In genomic region chr18:59567445-59567844, GRCh38 we compare ENCODE assay signal across 24 cellular contexts.
DNase-seq lines count a peak whose midpoint lies in the region; ATAC-seq, FAIRE-seq and TF ChIP-seq lines count a peak whose summit lies in the region.
"Had no signal": no experiment of that assay in that cellular context is flagged by ENCODE, and none has a peak within 500 bp of the region (broad histone marks: within the 10 kb centered on the region; RNA-seq: fewer than 3 reads in every experiment).

No MANE protein-coding gene starts in this region.

- no peak overlapping the region for H3K27ac ChIP-seq in liver (ENCODE audit: low read depth in 1 of 2, low read length in 2 of 2)
- no peak overlapping the region for H3K27ac ChIP-seq in HepG2 (ENCODE audit: extremely low read length, insufficient read depth, low read length)
- H3K27ac ChIP-seq in right cardiac atrium (ENCODE audit: low read length): no peak overlapping the region
- peak overlapping the region; percentile 52 to 60 for H3K27ac ChIP-seq in uterus
- H3K27ac ChIP-seq: A549; BLaER1 treated with 17β-estradiol and CSF1 and Interleukin-3, amounts not matched to agents 10 nM and 100 nM had no signal

- ATAC-seq in HepG2 (no peak), right cardiac atrium (peak; percentile 42 to 64), HG02588 (IDR thresholded peaks at IDR 0.05; ENCODE audit: unreplicated experiment) (no peak), HG02571 (IDR thresholded peaks at IDR 0.05; ENCODE audit: unreplicated experiment) (no peak)
- ATAC-seq in stimulated activated naive B cell treated with anti-CD40 and anti-IgM and Interleukin-4, amounts not matched to agents 10 μg/mL and 1 μg/mL and 100 μg/mL, for 72 hours (replicated peaks): no peak
- ATAC-seq: A549 had no signal

- peak in 1 of 2 donors; percentile 10 for TF ChIP-seq RAD21 in liver (IDR thresholded peaks at IDR 0.05)
- no peak for TF ChIP-seq RAD21 in HepG2 (CRISPR knock-in tag; IDR thresholded peaks at IDR 0.05)

- H3K4me1 ChIP-seq in liver (ENCODE audit: control insufficient read depth in 4 of 4, insufficient read depth in 4 of 4, low read length in 3 of 4): no peaks in the 10 kb centered on the region
- no peaks in the 10 kb centered on the region for H3K4me1 ChIP-seq in HepG2 (ENCODE audit: insufficient read depth, low read length)
- peaks cover 2% of the 10 kb centered on the region for H3K4me1 ChIP-seq in right cardiac atrium (ENCODE audit: control insufficient read depth, insufficient read depth, low read length)
- peaks cover 4 to 6% of the 10 kb centered on the region in 2 donors for H3K4me1 ChIP-seq in uterus
- H3K4me1 ChIP-seq: A549 had no signal

- H3K79me2 ChIP-seq in HepG2 (ENCODE audit: insufficient read depth, low read length): no peaks in the 10 kb centered on the region

- H3K4me3 ChIP-seq in liver (ENCODE audit: low read depth in 1 of 3, low read length in 3 of 3) (no peak overlapping the region), HepG2 (replicated peaks in 1 of 3; ENCODE audit: insufficient read depth in 1 of 3, low read depth in 2 of 3, low read length in 3 of 3) (no peak overlapping the region), right cardiac atrium (ENCODE audit: low read length) (no peak overlapping the region), uterus (no peak overlapping the region)
- H3K4me3 ChIP-seq: A549; BLaER1 treated with 17β-estradiol and CSF1 and Interleukin-3, amounts not matched to agents 10 nM and 100 nM had no signal

- no peak overlapping the region for H3K4me3 Mint-ChIP-seq in mesothelial cell of epicardium
- H3K4me3 Mint-ChIP-seq in stimulated activated naive B cell treated with anti-CD40 and anti-IgM and Interleukin-4, amounts not matched to agents 10 μg/mL and 1 μg/mL and 100 μg/mL, for 72 hours: no peak overlapping the region
- H3K4me3 Mint-ChIP-seq: CD4-positive, alpha-beta T cell had no signal

- H3K36me3 Mint-ChIP-seq in mesothelial cell of epicardium: no peaks in the 10 kb centered on the region
- H3K36me3 Mint-ChIP-seq in stimulated activated naive B cell treated with anti-CD40 and anti-IgM and Interleukin-4, amounts not matched to agents 10 μg/mL and 1 μg/mL and 100 μg/mL, for 72 hours: no peaks in the 10 kb centered on the region

- H4K20me1 ChIP-seq in HepG2 (ENCODE audit: insufficient read depth, low read length): no peaks in the 10 kb centered on the region
- H4K20me1 ChIP-seq: BLaER1 treated with 17β-estradiol and CSF1 and Interleukin-3, amounts not matched to agents 10 nM and 100 nM had no signal

- CTCF ChIA-PET in HepG2 (lab: Yijun Ruan, JAX; ENCODE audit: low intra/inter-chr PET ratio, low total read pairs): no interaction called here

- intact Hi-C loops in HepG2 (cut with micrococcal nuclease; ENCODE audit: unreplicated experiment): no loop called here
- intact Hi-C loops in right cardiac atrium (cut with DNase I): no loop called here
- intact Hi-C loops in uterus (cut with DNase I; ENCODE audit: low total_unique reads): no loop called here

- TF ChIP-seq EP300 in HepG2 (IDR thresholded peaks at IDR 0.05; ENCODE audit: low read depth in 2 of 2, low read length in 2 of 2) (no peak), HepG2 (CRISPR knock-in tag; IDR thresholded peaks at IDR 0.05; ENCODE audit: borderline replicate concordance) (no peak)

- H3K27me3 ChIP-seq in liver (ENCODE audit: control insufficient read depth in 4 of 4, insufficient read depth in 4 of 4, low read length in 3 of 4): no peaks in the 10 kb centered on the region
- H3K27me3 ChIP-seq in HepG2 (ENCODE audit: control insufficient read depth in 1 of 2, insufficient read depth in 2 of 2, low read length in 2 of 2): peaks cover 0 to 4% of the 10 kb centered on the region in 2 experiments; a peak in 1 of 5 replicates
- no peaks in the 10 kb centered on the region for H3K27me3 ChIP-seq in right cardiac atrium (ENCODE audit: control insufficient read depth, insufficient read depth)
- H3K27me3 ChIP-seq in uterus: no peaks in the 10 kb centered on the region
- H3K27me3 ChIP-seq: BLaER1 treated with 17β-estradiol and CSF1 and Interleukin-3, amounts not matched to agents 10 nM and 100 nM had no signal

- H3K4me1 Mint-ChIP-seq in mesothelial cell of epicardium: peaks cover 77% of the 10 kb centered on the region
- peaks cover 0 to 6% of the 10 kb centered on the region in 2 donors for H3K4me1 Mint-ChIP-seq in stimulated activated naive B cell treated with anti-CD40 and anti-IgM and Interleukin-4, amounts not matched to agents 10 μg/mL and 1 μg/mL and 100 μg/mL, for 72 hours

- H3K9me3 ChIP-seq in liver (ENCODE audit: control insufficient read depth in 4 of 4, low read length in 3 of 4) (no peaks in the 10 kb centered on the region), HepG2 (ENCODE audit: low read length) (no peaks in the 10 kb centered on the region), right cardiac atrium (ENCODE audit: control insufficient read depth, low read length) (no peaks in the 10 kb centered on the region), uterus (no peaks in the 10 kb centered on the region)
- H3K9me3 ChIP-seq: A549; BLaER1 treated with 17β-estradiol and CSF1 and Interleukin-3, amounts not matched to agents 10 nM and 100 nM had no signal

- TF ChIP-seq POLR2A in HepG2 (IDR thresholded peaks at IDR 0.05; ENCODE audit: insufficient read depth in 1 of 2, low read depth in 2 of 2, low read length in 2 of 2) (no peak), uterus (IDR thresholded peaks at IDR 0.05) (no peak)

- DNase-seq in HepG2 (ENCODE audit: low spot score): no peak
- no peak for DNase-seq in right cardiac atrium
- DNase-seq in mesothelial cell of epicardium (ENCODE audit: low spot score in 2 of 2, unreplicated experiment in 2 of 2): no peak
- DNase-seq in uterus: peak in 1 of 2 donors; percentile 37
- no peak for DNase-seq in stimulated activated naive B cell treated with anti-CD40 and anti-IgM and Interleukin-4, amounts not matched to agents 10 μg/mL and 1 μg/mL and 100 μg/mL, for 72 hours
- DNase-seq: AML-193; CD4-positive, alpha-beta T cell; COR-L47; DMS53; NCI-H1092; NCI-H1417 treated with DMSO at 0.1 percent for 48 hours; NCI-H1694 treated with DMSO at 0.1 percent for 48 hours; NCI-H2081; NCI-H2227 treated with DMSO at 0.1 percent for 48 hours; NCI-H526 treated with DMSO at 0.1 percent for 48 hours; RPMI8226; SHP77 treated with DMSO at 0.1 percent for 48 hours had no signal

- no peak for FAIRE-seq in HepG2 (lab: Jason Lieb, UNC)
- FAIRE-seq: A549, GM18507, H54 had no signal

- peak overlapping the region; percentile 87 for H3K27ac Mint-ChIP-seq in mesothelial cell of epicardium
- no peak overlapping the region for H3K27ac Mint-ChIP-seq in stimulated activated naive B cell treated with anti-CD40 and anti-IgM and Interleukin-4, amounts not matched to agents 10 μg/mL and 1 μg/mL and 100 μg/mL, for 72 hours
- H3K27ac Mint-ChIP-seq: CD4-positive, alpha-beta T cell had no signal

- POLR2A ChIA-PET in HepG2 (lab: Yijun Ruan, JAX): no interaction called here

- no TSS peak for BruUV-seq in HepG2 (replicated peaks; lab: Mats Ljungman, UMichigan)

- TF ChIP-seq CTCF in liver (IDR thresholded peaks at IDR 0.05; ENCODE audit: low read depth, low read length, missing input control) (no peak), HepG2 (CRISPR knock-in tag; IDR thresholded peaks at IDR 0.05) (no peak), mesothelial cell of epicardium (IDR thresholded peaks at IDR 0.05; ENCODE audit: unreplicated experiment) (no peak), uterus (IDR thresholded peaks at IDR 0.05) (no peak)

- no peak overlapping the region for H3K4me2 ChIP-seq in HepG2 (ENCODE audit: low read depth, low read length)
- H3K4me2 ChIP-seq: A549; BLaER1 treated with 17β-estradiol and CSF1 and Interleukin-3, amounts not matched to agents 10 nM and 100 nM had no signal

- H2AFZ ChIP-seq in HepG2 (ENCODE audit: low read length): no peak overlapping the region

- H3K36me3 ChIP-seq in liver (ENCODE audit: control insufficient read depth in 4 of 4, insufficient read depth in 3 of 4, low read depth in 1 of 4, low read length in 3 of 4) (no peaks in the 10 kb centered on the region), HepG2 (replicated peaks in 1 of 2; ENCODE audit: control insufficient read depth in 1 of 2, insufficient read depth in 2 of 2, low read length in 2 of 2) (no peaks in the 10 kb centered on the region), uterus (no peaks in the 10 kb centered on the region)
- H3K36me3 ChIP-seq: BLaER1 treated with 17β-estradiol and CSF1 and Interleukin-3, amounts not matched to agents 10 nM and 100 nM had no signal

- peaks cover 4% of the 10 kb centered on the region for H3K9me3 Mint-ChIP-seq in mesothelial cell of epicardium
- no peaks in the 10 kb centered on the region for H3K9me3 Mint-ChIP-seq in stimulated activated naive B cell treated with anti-CD40 and anti-IgM and Interleukin-4, amounts not matched to agents 10 μg/mL and 1 μg/mL and 100 μg/mL, for 72 hours
- H3K9me3 Mint-ChIP-seq: CD4-positive, alpha-beta T cell had no signal

- in situ Hi-C loops in HepG2 (cut with HindIII; ENCODE audit: extremely low pct_ligation_motif_present, low pct_unique_long_range_greater_than_20kb): no loop called here

- H3K27me3 Mint-ChIP-seq in mesothelial cell of epicardium (ENCODE audit: low read depth): peaks cover 20% of the 10 kb centered on the region
- H3K27me3 Mint-ChIP-seq in stimulated activated naive B cell treated with anti-CD40 and anti-IgM and Interleukin-4, amounts not matched to agents 10 μg/mL and 1 μg/mL and 100 μg/mL, for 72 hours: peaks cover 4% of the 10 kb centered on the region in 2 donors

- WGBS in liver: 77% methylated on average over 6 of the region's 6 CpGs
- WGBS in HepG2 (ENCODE audit: low lambda C conversion rate): 37% methylated on average over 6 of the region's 6 CpGs
- 49% methylated on average over 6 of the region's 6 CpGs for whole genome bisulfite sequencing in right cardiac atrium

- H3K9ac ChIP-seq in liver (ENCODE audit: low read depth in 1 of 2, low read length in 2 of 2) (no peak overlapping the region), HepG2 (ENCODE audit: insufficient read depth, low read depth, low read length) (no peak overlapping the region)
- H3K9ac ChIP-seq: BLaER1 treated with 17β-estradiol and CSF1 and Interleukin-3, amounts not matched to agents 10 nM and 100 nM had no signal

TF ChIP-seq in liver, 16 proteins besides CTCF, POLR2A, EP300 and RAD21:
- TF ChIP-seq NR2F2 (IDR thresholded peaks at IDR 0.05) (peak; percentile 31), FOXA2 (IDR thresholded peaks at IDR 0.05) (no peak), RXRA (IDR thresholded peaks at IDR 0.05) (peak; percentile 37 to 85)

TF ChIP-seq in HepG2, 621 proteins besides CTCF, POLR2A, EP300 and RAD21:
- TF ChIP-seq CHD2 (IDR thresholded peaks at IDR 0.05; ENCODE audit: low read depth, low read length) (no peak), ZNF567 (CRISPR knock-in tag; IDR thresholded peaks at IDR 0.05; ENCODE audit: borderline replicate concordance) (no peak), ZNF431 (CRISPR knock-in tag; IDR thresholded peaks at IDR 0.05; ENCODE audit: borderline replicate concordance, low read depth) (no peak), NR2F2 (IDR thresholded peaks at IDR 0.05; ENCODE audit: borderline replicate concordance, low read depth) (no peak), ZNF629 (CRISPR knock-in tag; conservative IDR thresholded peaks at IDR 0.05) (no peak), POLR2AphosphoS2 (IDR thresholded peaks at IDR 0.05; ENCODE audit: low read depth, low read length) (no peak)

Comparison
In these comparisons a context has a peak if more than half of its experiments do, and no peak if none do; other contexts are left out.
1. H3K27ac ChIP-seq: peak in uterus (2 of 2); none in liver (0 of 2), HepG2 (single experiment) and right cardiac atrium (single experiment).
2. ATAC-seq: peak in right cardiac atrium (2 of 2); none in HepG2 (single experiment), HG02588 (single experiment), stimulated activated naive B cell treated with anti-CD40 and anti-IgM and Interleukin-4, amounts not matched to agents 10 μg/mL and 1 μg/mL and 100 μg/mL, for 72 hours (0 of 2) and HG02571 (single experiment).